In the genomic region with DNA sequence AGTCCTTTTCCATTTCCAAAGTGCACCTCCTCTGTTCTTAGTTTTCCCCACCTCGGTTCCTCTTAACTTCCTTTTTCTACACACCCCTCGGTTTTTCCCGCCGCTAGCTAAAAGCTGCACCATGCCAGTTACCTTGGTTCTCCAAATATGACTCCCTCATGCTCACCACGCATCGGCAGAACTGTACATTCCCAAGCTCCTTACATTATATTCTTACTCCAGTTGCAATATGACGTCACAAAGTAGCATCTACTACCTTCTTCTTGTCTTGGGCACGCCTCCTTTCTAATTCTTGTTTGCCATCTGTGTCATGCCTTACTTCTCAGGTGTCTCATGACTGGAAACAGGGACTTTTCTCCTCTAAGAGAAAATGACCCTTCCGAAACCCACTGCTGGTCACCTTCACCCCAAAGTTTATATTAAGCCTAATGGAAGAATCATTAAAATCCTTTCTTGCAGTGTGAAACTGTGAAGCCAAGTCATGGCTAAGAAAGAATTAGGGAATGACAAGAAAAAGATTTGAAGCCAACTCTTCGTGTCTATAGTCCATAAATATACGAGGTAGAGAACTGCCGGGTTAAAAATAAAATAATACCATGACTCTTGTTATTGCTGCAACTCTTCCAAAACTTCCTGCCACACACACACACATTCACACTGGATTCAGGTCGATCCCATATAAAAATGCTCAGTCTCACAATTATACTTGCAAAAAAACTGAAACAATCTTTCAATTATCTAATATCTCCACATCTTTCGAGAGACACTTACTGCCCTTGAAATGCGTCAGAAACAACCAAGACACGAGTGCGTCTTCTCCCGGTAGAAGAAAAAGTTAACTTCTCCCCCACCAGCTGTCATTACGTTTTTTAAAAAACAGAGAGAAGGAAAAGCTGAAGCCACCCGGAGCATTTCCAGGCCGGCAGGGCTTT, we compare ENCODE assay signal across 8 cellular contexts.
DNase-seq lines count a peak whose midpoint lies in the region; ATAC-seq and TF ChIP-seq lines count a peak whose summit lies in the region.

No MANE protein-coding gene starts in this region.

- H3K9ac ChIP-seq in endocrine pancreas (ENCODE audit: control insufficient read depth, insufficient read depth, low read length), result peak overlapping the region; percentile 56

- H3K27ac ChIP-seq in RWPE2 (ENCODE audit: poor library complexity, severe bottlenecking), result peak overlapping the region; percentile 81

- H2AFZ ChIP-seq in neuron (ENCODE audit: low read depth, low read length), result peak overlapping the region; percentile 92

- peak; percentile 22 for DNase-seq in NCI-H748 (lab: John Stamatoyannopoulos, UW; ENCODE audit: unreplicated experiment)
- no peak for DNase-seq in NCI-H748 treated with DMSO at 0.1 percent for 48 hours (lab: John Stamatoyannopoulos, UW)
- DNase-seq in RWPE2 (ENCODE audit: low spot score), result no peak
- DNase-seq in activated CD4-positive, CD25-positive, alpha-beta regulatory T cell (lab: John Stamatoyannopoulos, UW), result no peak

- H3K9me3 ChIP-seq in RWPE2 (ENCODE audit: severe bottlenecking), result no peaks in the 10 kb centered on the region
- H3K9me3 ChIP-seq in endocrine pancreas (ENCODE audit: control insufficient read depth, low read length), result no peaks in the 10 kb centered on the region
- H3K9me3 ChIP-seq in neuron (ENCODE audit: low read length), result no peaks in the 10 kb centered on the region

- H3K36me3 ChIP-seq in RWPE2 (ENCODE audit: low read depth) (peaks cover 8% of the 10 kb centered on the region; the same call in 1 of the 2 replicates), endocrine pancreas (ENCODE audit: control insufficient read depth, insufficient read depth, low read length) (no peaks in the 10 kb centered on the region), neuron (ENCODE audit: insufficient read depth, low read length) (no peaks in the 10 kb centered on the region)

- peak overlapping the region; percentile 96 for H3K4me3 ChIP-seq in RWPE2 (ENCODE audit: severe bottlenecking)
- peak overlapping the region; percentile 76 for H3K4me3 ChIP-seq in endocrine pancreas (ENCODE audit: control insufficient read depth, insufficient read depth, low read length)
- peak overlapping the region; percentile 86 for H3K4me3 ChIP-seq in neuron (ENCODE audit: low read length)

- H3K4me1 ChIP-seq in RWPE2 (ENCODE audit: insufficient read depth, poor library complexity, severe bottlenecking) (peaks cover 18% of the 10 kb centered on the region), endocrine pancreas (ENCODE audit: control insufficient read depth, insufficient read depth, low read length) (peaks cover 7% of the 10 kb centered on the region), neuron (ENCODE audit: insufficient read depth, low read length) (peaks cover 17% of the 10 kb centered on the region)

- TF ChIP-seq CTCF in RWPE2 (IDR thresholded peaks at IDR 0.05; ENCODE audit: poor library complexity, severe bottlenecking), result no peak

- ATAC-seq in RWPE2 (ENCODE audit: low read depth), result no peak
- no peak for ATAC-seq in HG03095 (IDR thresholded peaks at IDR 0.05; ENCODE audit: unreplicated experiment)
- ATAC-seq in HG02763 (IDR thresholded peaks at IDR 0.05; ENCODE audit: unreplicated experiment), result no peak

- H3K27me3 ChIP-seq in RWPE2 (ENCODE audit: insufficient read depth, poor library complexity, severe bottlenecking) (no peaks in the 10 kb centered on the region), endocrine pancreas (ENCODE audit: control insufficient read depth, insufficient read depth, low read length) (no peaks in the 10 kb centered on the region), neuron (ENCODE audit: insufficient read depth, low read length) (no peaks in the 10 kb centered on the region)
